Comparison of ENCODE assay signal across 14 cellular contexts in genomic region chr6:157898169-157898568, GRCh38.
DNase-seq lines count a peak whose midpoint lies in the region; ATAC-seq, FAIRE-seq and TF ChIP-seq lines count a peak whose summit lies in the region.
"Had no signal": no experiment of that assay in that cellular context is flagged by ENCODE, and none has a peak within 500 bp of the region (broad histone marks: within the 10 kb centered on the region; RNA-seq: fewer than 3 reads in every experiment).

No MANE protein-coding gene starts in this region.

- intact Hi-C loops in CD4-positive, alpha-beta memory T cell (cut with micrococcal nuclease) = no loop called here

- no peak overlapping the region for H3K9ac ChIP-seq in Loucy (ENCODE audit: low read depth, low read length, poor library complexity, severe bottlenecking)

- ATAC-seq in GM18870 (IDR thresholded peaks at IDR 0.05; ENCODE audit: unreplicated experiment) (no peak), HG02588 (IDR thresholded peaks at IDR 0.05; ENCODE audit: unreplicated experiment) (no peak), GM18858 (IDR thresholded peaks at IDR 0.05; ENCODE audit: unreplicated experiment) (no peak)

- TF ChIP-seq CTCF in Loucy (conservative IDR thresholded peaks at IDR 0.05; ENCODE audit: low read length) = peak; percentile 40
- peak; percentile 4 for TF ChIP-seq CTCF in bronchial epithelial cell (IDR thresholded peaks at IDR 0.05; ENCODE audit: insufficient read depth, low read length, severe bottlenecking)

- H3F3A ChIP-seq in Loucy (ENCODE audit: low read depth) = no peaks in the 10 kb centered on the region

- no peaks in the 10 kb centered on the region for H3K27me3 ChIP-seq in CD4-positive, alpha-beta memory T cell (ENCODE audit: insufficient read depth, low read length)
- H3K27me3 ChIP-seq in Loucy (ENCODE audit: insufficient read depth, low read length, poor library complexity, severe bottlenecking) = no peaks in the 10 kb centered on the region
- H3K27me3 ChIP-seq in bronchial epithelial cell (ENCODE audit: control insufficient read depth, insufficient read depth, low read length) = no peaks in the 10 kb centered on the region
- H3K27me3 ChIP-seq: esophagus muscularis mucosa had no signal

- POLR2A ChIA-PET in CD4-positive, alpha-beta memory T cell (lab: Charles Lee; ENCODE audit: partially characterized antibody) = no interaction called here

- no peak overlapping the region for H3K4me3 ChIP-seq in CD4-positive, alpha-beta memory T cell (ENCODE audit: low read length in 2 of 2)
- no peak overlapping the region for H3K4me3 ChIP-seq in Loucy (ENCODE audit: low read length, poor library complexity, severe bottlenecking)
- H3K4me3 ChIP-seq in bronchial epithelial cell (ENCODE audit: low read depth, low read length) = no peak overlapping the region
- H3K4me3 ChIP-seq: esophagus muscularis mucosa, thoracic aorta had no signal

- H3K4me1 ChIP-seq in CD4-positive, alpha-beta memory T cell (ENCODE audit: insufficient read depth, low read length) = peaks cover 2% of the 10 kb centered on the region
- H3K4me1 ChIP-seq in Loucy (ENCODE audit: insufficient read depth, low read length, poor library complexity, severe bottlenecking) = no peaks in the 10 kb centered on the region
- H3K4me1 ChIP-seq: esophagus muscularis mucosa had no signal

- H3K36me3 Mint-ChIP-seq in CD4-positive, alpha-beta memory T cell = peaks cover 27 to 59% of the 10 kb centered on the region in 2 donors

- no peaks in the 10 kb centered on the region for H3K9me3 ChIP-seq in CD4-positive, alpha-beta memory T cell (ENCODE audit: control insufficient read depth in 1 of 2, low read length in 2 of 2)
- H3K9me3 ChIP-seq in Loucy (ENCODE audit: insufficient read depth, low read depth, low read length) = no peaks in the 10 kb centered on the region
- H3K9me3 ChIP-seq: esophagus muscularis mucosa, thoracic aorta had no signal

- no peak overlapping the region for H3K4me2 ChIP-seq in Loucy (ENCODE audit: low read depth, low read length, poor library complexity, severe bottlenecking)

- H3K27ac ChIP-seq in CD4-positive, alpha-beta memory T cell (ENCODE audit: low read depth, low read length) = no peak overlapping the region
- H3K27ac ChIP-seq: esophagus muscularis mucosa, thoracic aorta had no signal

- peaks cover 2 to 14% (median 3%) of the 10 kb centered on the region in 4 donors for H3K4me1 Mint-ChIP-seq in CD4-positive, alpha-beta memory T cell

- no peaks in the 10 kb centered on the region for H3K36me3 ChIP-seq in CD4-positive, alpha-beta memory T cell (ENCODE audit: insufficient read depth, low read length)
- H3K36me3 ChIP-seq in Loucy (ENCODE audit: insufficient read depth, low read length) (no peaks in the 10 kb centered on the region), bronchial epithelial cell (ENCODE audit: control insufficient read depth, insufficient read depth, low read length) (peaks cover 6% of the 10 kb centered on the region)

- CTCF ChIA-PET in CD4-positive, alpha-beta memory T cell (lab: Charles Lee; ENCODE audit: partially characterized antibody) = interaction anchor here (1.4 to 1.5 kb wide), 3 partner anchors 12 to 174 kb away, joined by 3 to 5 read pairs (median 5); no protein-coding TSS in a partner anchor

- H3K79me2 ChIP-seq in Loucy (ENCODE audit: insufficient read depth, low read length) = no peaks in the 10 kb centered on the region

- peak overlapping the region in 5 of 7 donors; percentile 7 to 57 (median 23) for H3K27ac Mint-ChIP-seq in CD4-positive, alpha-beta memory T cell

- H2AFZ ChIP-seq in Loucy (ENCODE audit: low read length) = peak overlapping the region; percentile 37; the same call in 1 of the 2 replicates

- no peak overlapping the region for H3K4me3 Mint-ChIP-seq in CD4-positive, alpha-beta memory T cell

- no peak for DNase-seq in CD4-positive, alpha-beta memory T cell
- DNase-seq in bronchial epithelial cell (ENCODE audit: low read depth) (no peak), medulla oblongata (ENCODE audit: extremely low spot score) (peak; percentile 81), GM19239 (ENCODE audit: insufficient read length, low spot score) (no peak)
- DNase-seq: DMS 273 treated with DMSO at 0.1 percent for 48 hours, NCI-H187 treated with DMSO at 0.1 percent for 48 hours had no signal

- H3K9me2 ChIP-seq in Loucy (replicated peaks; ENCODE audit: low read depth, low read length) = no peaks in the 10 kb centered on the region

- H4K20me1 ChIP-seq in Loucy (ENCODE audit: insufficient read depth, low read length, poor library complexity, severe bottlenecking) = no peaks in the 10 kb centered on the region

- no peaks in the 10 kb centered on the region for H3K27me3 Mint-ChIP-seq in CD4-positive, alpha-beta memory T cell

- FAIRE-seq in bronchial epithelial cell (lab: Jason Lieb, UNC) = no peak
- no peak for FAIRE-seq in GM19239 (lab: Jason Lieb, UNC)
- FAIRE-seq: HTR-8/SVneo, islet of Langerhans had no signal

- no peaks in the 10 kb centered on the region for H3K9me3 Mint-ChIP-seq in CD4-positive, alpha-beta memory T cell
